In genomic region chr18:59787998-59788875, GRCh38 we compare ENCODE assay signal across 13 cellular contexts.
A peak's percentile ranks its signal among the peaks of the same experiment; 100 is the strongest.
DNase-seq lines count a peak whose midpoint lies in the region; ATAC-seq, FAIRE-seq and TF ChIP-seq lines count a peak whose summit lies in the region.
"Had no signal": no experiment of that assay in that cellular context is flagged by ENCODE, and none has a peak within 500 bp of the region (broad histone marks: within the 10 kb centered on the region; RNA-seq: fewer than 3 reads in every experiment).

No MANE protein-coding gene starts in this region.

- H3K4me1 Mint-ChIP-seq in Calu3 (ENCODE audit: low read depth, unreplicated experiment) = peaks cover 56% of the 10 kb centered on the region
- H3K4me1 Mint-ChIP-seq in activated T-cell treated with anti-CD3 and anti-CD28 coated beads, Interleukin-2, amount 50 U/mL, for 72 hours (ENCODE audit: low read depth) = no peaks in the 10 kb centered on the region

- no peaks in the 10 kb centered on the region for H3K9me3 Mint-ChIP-seq in Calu3 (ENCODE audit: low read depth, unreplicated experiment)
- H3K9me3 Mint-ChIP-seq in activated T-cell treated with anti-CD3 and anti-CD28 coated beads, Interleukin-2, amount 50 U/mL, for 72 hours = no peaks in the 10 kb centered on the region
- H3K9me3 Mint-ChIP-seq: IgD-negative memory B cell; T-helper 1 cell treated with Interleukin-12 subunit alpha and Interleukin-12 subunit beta and Interleukin-4 antibody, amounts not matched to agents 30 μg/mL and 1 μg/mL, for 36 hours had no signal

- H3K27me3 ChIP-seq in brain microvascular endothelial cell (replicated peaks) = no peaks in the 10 kb centered on the region
- H3K27me3 ChIP-seq: uterus had no signal

- no peaks in the 10 kb centered on the region for H3K27me3 Mint-ChIP-seq in Calu3 (ENCODE audit: unreplicated experiment)
- H3K27me3 Mint-ChIP-seq in activated T-cell treated with anti-CD3 and anti-CD28 coated beads, Interleukin-2, amount 50 U/mL, for 72 hours (ENCODE audit: low read depth) = peaks cover 5% of the 10 kb centered on the region

- no TSS peak for BruUV-seq in Calu3 (replicated peaks; lab: Mats Ljungman, UMichigan)

- WGBS in mesodermal cell (ENCODE audit: insufficient coverage in 2 of 2), 2 experiments = 64 to 74% methylated on average over 10 to 11 of the region's 13 CpGs

- FAIRE-seq in HTR-8/SVneo (lab: Jason Lieb, UNC) = no peak

- no peaks in the 10 kb centered on the region for H3K9me3 ChIP-seq in mesodermal cell (ENCODE audit: control insufficient read depth, low read length)
- H3K9me3 ChIP-seq: uterus had no signal

- H3K4me3 Mint-ChIP-seq in Calu3 (ENCODE audit: low read depth, unreplicated experiment) = peak overlapping the region; percentile 38
- H3K4me3 Mint-ChIP-seq in activated T-cell treated with anti-CD3 and anti-CD28 coated beads, Interleukin-2, amount 50 U/mL, for 72 hours = no peak overlapping the region
- H3K4me3 Mint-ChIP-seq: IgD-negative memory B cell; T-helper 1 cell treated with Interleukin-12 subunit alpha and Interleukin-12 subunit beta and Interleukin-4 antibody, amounts not matched to agents 30 μg/mL and 1 μg/mL, for 36 hours had no signal

- H3K27ac ChIP-seq in brain microvascular endothelial cell (peak overlapping the region; percentile 60), mesodermal cell (ENCODE audit: low read depth, low read length, severe bottlenecking) (peak overlapping the region; percentile 30)

- H3K36me3 Mint-ChIP-seq in Calu3 (ENCODE audit: insufficient read depth, unreplicated experiment) = peaks cover 4% of the 10 kb centered on the region
- H3K36me3 Mint-ChIP-seq in activated T-cell treated with anti-CD3 and anti-CD28 coated beads, Interleukin-2, amount 50 U/mL, for 72 hours (ENCODE audit: insufficient read depth in 2 of 2) = no peaks in the 10 kb centered on the region
- H3K36me3 Mint-ChIP-seq: IgD-negative memory B cell had no signal

- no peak for ATAC-seq in activated T-cell treated with anti-CD3 and anti-CD28 coated beads, Interleukin-2, amount 50 U/mL, for 72 hours (replicated peaks in 1 of 2)

- in situ Hi-C loops in brain microvascular endothelial cell (cut with HindIII; ENCODE audit: low pct_ligation_motif_present, low sequenced_read_pairs) = no loop called here

- intact Hi-C loops in Calu3 (cut with micrococcal nuclease; ENCODE audit: unreplicated experiment) = no loop called here

- DNase-seq in Calu3 (no peak), HTR-8/SVneo (ENCODE audit: insufficient read length, low spot score) (peak; percentile 32), brain microvascular endothelial cell (peak; percentile 74), NCI-H1105 (lab: John Stamatoyannopoulos, UW) (no peak), UCSD-AML1 (lab: John Stamatoyannopoulos, UW; ENCODE audit: unreplicated experiment) (no peak), MV-4-11 (lab: John Stamatoyannopoulos, UW) (no peak)
- no peak for DNase-seq in activated T-cell treated with anti-CD3 and anti-CD28 coated beads, Interleukin-2, amount 50 U/mL, for 72 hours
- DNase-seq: activated CD8-positive, alpha-beta memory T cell treated with anti-CD3 and anti-CD28 coated beads, Interleukin-2, amount 50 U/mL, for 48 hours; NCI-H446 had no signal

- peak overlapping the region; percentile 68 for H3K27ac Mint-ChIP-seq in Calu3 (ENCODE audit: unreplicated experiment)
- H3K27ac Mint-ChIP-seq in activated T-cell treated with anti-CD3 and anti-CD28 coated beads, Interleukin-2, amount 50 U/mL, for 72 hours = no peak overlapping the region
- H3K27ac Mint-ChIP-seq: IgD-negative memory B cell; T-helper 1 cell treated with Interleukin-12 subunit alpha and Interleukin-12 subunit beta and Interleukin-4 antibody, amounts not matched to agents 30 μg/mL and 1 μg/mL, for 36 hours had no signal

- peaks cover 7% of the 10 kb centered on the region for H3K4me1 ChIP-seq in mesodermal cell (ENCODE audit: control insufficient read depth, insufficient read depth, low read length, poor library complexity, severe bottlenecking)
- H3K4me1 ChIP-seq: uterus had no signal

- H3K4me3 ChIP-seq in brain microvascular endothelial cell (ENCODE audit: low read depth, low read length) (no peak overlapping the region), mesodermal cell (ENCODE audit: extremely low read depth, insufficient read depth, low read length, poor library complexity, severe bottlenecking) (no peak overlapping the region)
- H3K4me3 ChIP-seq: uterus had no signal

- TF ChIP-seq CTCF in Calu3 (IDR thresholded peaks at IDR 0.05; ENCODE audit: unreplicated experiment) (no peak), brain microvascular endothelial cell (IDR thresholded peaks at IDR 0.05; ENCODE audit: low read depth, low read length, missing control alignments) (no peak)

- no peaks in the 10 kb centered on the region for H3K36me3 ChIP-seq in brain microvascular endothelial cell (replicated peaks)
- H3K36me3 ChIP-seq in mesodermal cell (ENCODE audit: control insufficient read depth, insufficient read depth, low read length) = no peaks in the 10 kb centered on the region
- H3K36me3 ChIP-seq: uterus had no signal

- CTCF ChIA-PET in Calu3 (lab: Charles Lee) = interaction anchor here (0.5 to 3.1 kb wide), 4 partner anchors 25 to 355 kb away, joined by 3 to 11 read pairs (median 4); no protein-coding TSS in a partner anchor

Comparison
In these comparisons a context has a peak if more than half of its experiments do, and no peak if none do; other contexts are left out.
1. DNase-seq: peak in HTR-8/SVneo (single experiment) and brain microvascular endothelial cell (single experiment); none in Calu3 (single experiment), NCI-H1105 (single experiment), activated T-cell treated with anti-CD3 and anti-CD28 coated beads, Interleukin-2, amount 50 U/mL, for 72 hours (0 of 2), UCSD-AML1 (single experiment) and MV-4-11 (single experiment).